In genomic region chr4:73866236-73866635, GRCh38 we compare ENCODE assay signal across 41 cellular contexts. TPM values are rescaled to one million over a fixed set of nuclear protein-coding genes. Genes with fewer than 3 reads are reported as not detected.
"Had no signal": no experiment of that assay in that cellular context is flagged by ENCODE, and none has a peak within 500 bp of the region (broad histone marks: within the 10 kb centered on the region; RNA-seq: fewer than 3 reads in every experiment).

No MANE protein-coding gene starts in this region.

- H3K36me3 ChIP-seq: adrenal gland, WERI-Rb-1 had no signal

- H2AFZ ChIP-seq: PC-9 had no signal

- DNase-seq: activated CD4-positive, alpha-beta T cell treated with anti-CD3 and anti-CD28 coated beads for 1 hour; activated CD4-positive, alpha-beta T cell treated with anti-CD3 and anti-CD28 coated beads for 48 hours; activated CD4-positive, alpha-beta T cell treated with anti-CD3 and anti-CD28 coated beads, Interleukin-2, amount 50 U/mL, for 4 hours; activated CD4-positive, CD25-positive, alpha-beta regulatory T cell; activated CD8-positive, alpha-beta T cell treated with anti-CD3 and anti-CD28 coated beads for 36 hours; activated gamma-delta T cell; activated naive CD4-positive, alpha-beta T cell treated with Interleukin-2 at 50 U/mL for 16 hours; activated naive CD8-positive, alpha-beta T cell treated with anti-CD3 and anti-CD28 coated beads, Interleukin-2, amount 10 ng/mL, durations not matched to agents 7 days and 5 days; activated T-cell treated with anti-CD3 and anti-CD28 coated beads, Interleukin-2, amount 50 U/mL, for 1 hour; activated T-cell treated with anti-CD3 and anti-CD28 coated beads, Interleukin-2, amount 50 U/mL, for 72 hours; adrenal gland; body of pancreas; central memory CD4-positive, alpha-beta T cell; MM.1S; NCI-H1092; NCI-H1417; NCI-H146; NCI-H187; NCI-H2029 treated with DMSO at 0.1 percent for 48 hours; NCI-H2107; NCI-H2171; NCI-H510A; NCI-H526; NCI-H748 treated with DMSO at 0.1 percent for 48 hours; NK-92 treated with Interleukin-12 subunit alpha and Interleukin-12 subunit beta, amount 100 ng/mL, for 24 hours; PC-9; SIG-M5; T1000; WERI-Rb-1 had no signal

- H3K9me3 ChIP-seq: adrenal gland, body of pancreas had no signal

- H3K9ac ChIP-seq: KMS-11 had no signal

- H3K4me3 ChIP-seq: adrenal gland, body of pancreas, PC-9 had no signal

- H3K27ac Mint-ChIP-seq: activated CD8-positive, alpha-beta T cell treated with anti-CD3 and anti-CD28 coated beads for 36 hours; activated naive CD4-positive, alpha-beta T cell treated with anti-CD3 and anti-CD28 coated beads, Interleukin-2, amount 50 U/mL, for 24 hours; activated naive CD8-positive, alpha-beta T cell treated with anti-CD3 and anti-CD28 coated beads, Interleukin-2, amount 10 ng/mL, durations not matched to agents 7 days and 5 days; activated T-cell treated with anti-CD3 and anti-CD28 coated beads, Interleukin-2, amount 50 U/mL, for 72 hours; activated T-helper 17 cell treated with anti-CD3 and anti-CD28 coated beads, Interleukin-2, amount 50 U/mL, for 72 hours had no signal

- H3K36me3 Mint-ChIP-seq: activated naive CD4-positive, alpha-beta T cell treated with anti-CD3 and anti-CD28 coated beads, Interleukin-2, amount 50 U/mL, for 24 hours; activated naive CD8-positive, alpha-beta T cell treated with anti-CD3 and anti-CD28 coated beads, Interleukin-2, amount 10 ng/mL, durations not matched to agents 7 days and 5 days had no signal

- H3K4me1 Mint-ChIP-seq: activated naive CD4-positive, alpha-beta T cell treated with anti-CD3 and anti-CD28 coated beads, Interleukin-2, amount 50 U/mL, for 24 hours; activated naive CD8-positive, alpha-beta T cell treated with anti-CD3 and anti-CD28 coated beads, Interleukin-2, amount 10 ng/mL, durations not matched to agents 7 days and 5 days; activated T-helper 17 cell treated with anti-CD3 and anti-CD28 coated beads, Interleukin-2, amount 50 U/mL, for 72 hours had no signal

- H3K4me3 Mint-ChIP-seq: activated CD8-positive, alpha-beta T cell treated with anti-CD3 and anti-CD28 coated beads for 36 hours; activated naive CD4-positive, alpha-beta T cell treated with anti-CD3 and anti-CD28 coated beads, Interleukin-2, amount 50 U/mL, for 24 hours; activated naive CD8-positive, alpha-beta T cell treated with anti-CD3 and anti-CD28 coated beads, Interleukin-2, amount 10 ng/mL, durations not matched to agents 7 days and 5 days; activated T-cell treated with anti-CD3 and anti-CD28 coated beads, Interleukin-2, amount 50 U/mL, for 72 hours; activated T-helper 17 cell treated with anti-CD3 and anti-CD28 coated beads, Interleukin-2, amount 50 U/mL, for 72 hours had no signal

- H3K9me3 Mint-ChIP-seq: activated CD8-positive, alpha-beta T cell treated with anti-CD3 and anti-CD28 coated beads for 36 hours; activated naive CD4-positive, alpha-beta T cell treated with anti-CD3 and anti-CD28 coated beads, Interleukin-2, amount 50 U/mL, for 24 hours; activated naive CD8-positive, alpha-beta T cell treated with anti-CD3 and anti-CD28 coated beads, Interleukin-2, amount 10 ng/mL, durations not matched to agents 7 days and 5 days; activated T-cell treated with anti-CD3 and anti-CD28 coated beads, Interleukin-2, amount 50 U/mL, for 72 hours; activated T-helper 17 cell treated with anti-CD3 and anti-CD28 coated beads, Interleukin-2, amount 50 U/mL, for 72 hours had no signal

- H3K27ac ChIP-seq: adrenal gland, body of pancreas, KMS-11, PC-9, RWPE1, WERI-Rb-1 had no signal

- H3K4me2 ChIP-seq: KMS-11, PC-9 had no signal

- H3K27me3 ChIP-seq: adrenal gland, body of pancreas had no signal

- FAIRE-seq: astrocyte, RCC 7860 had no signal

RNA-seq across cellular contexts. Expression of gene CXCL1, which starts 3.0 kb away (rescaled TPM):
- total RNA-seq: activated CD8-positive, alpha-beta memory T cell treated with anti-CD3 and anti-CD28 coated beads for 36 hours; activated CD8-positive, alpha-beta T cell treated with anti-CD3 and anti-CD28 coated beads for 36 hours; activated naive CD8-positive, alpha-beta T cell treated with anti-CD3 and anti-CD28 coated beads, Interleukin-2, amount 10 ng/mL, durations not matched to agents 7 days and 5 days; activated T-cell treated with anti-CD3 and anti-CD28 coated beads, Interleukin-2, amount 50 U/mL, for 72 hours; activated T-helper 17 cell treated with anti-CD3 and anti-CD28 coated beads, Interleukin-2, amount 50 U/mL, for 72 hours; T-helper 1 cell treated with Interleukin-12 subunit alpha and Interleukin-12 subunit beta and Interleukin-4 antibody, amounts not matched to agents 30 ng/mL and 1 ng/mL, for 36 hours; T-helper 2 cell treated with Interferon-gamma antibody and Interleukin-4, amounts not matched to agents 100 ng/mL and 5 ng/mL, for 36 hours had no signal

RNA-seq across cellular contexts. Expression of gene PF4V1, which starts 13.1 kb away (rescaled TPM):
- total RNA-seq: activated CD8-positive, alpha-beta memory T cell treated with anti-CD3 and anti-CD28 coated beads for 36 hours; activated CD8-positive, alpha-beta T cell treated with anti-CD3 and anti-CD28 coated beads for 36 hours; activated naive CD8-positive, alpha-beta T cell treated with anti-CD3 and anti-CD28 coated beads, Interleukin-2, amount 10 ng/mL, durations not matched to agents 7 days and 5 days; activated T-cell treated with anti-CD3 and anti-CD28 coated beads, Interleukin-2, amount 50 U/mL, for 72 hours; activated T-helper 17 cell treated with anti-CD3 and anti-CD28 coated beads, Interleukin-2, amount 50 U/mL, for 72 hours; adrenal gland; astrocyte; body of pancreas; LHCN-M2; PC-9; Right ventricle myocardium inferior; SK-MEL-5; T-helper 1 cell treated with Interleukin-12 subunit alpha and Interleukin-12 subunit beta and Interleukin-4 antibody, amounts not matched to agents 30 ng/mL and 1 ng/mL, for 36 hours; T-helper 2 cell treated with Interferon-gamma antibody and Interleukin-4, amounts not matched to agents 100 ng/mL and 5 ng/mL, for 36 hours had no signal
- polyA plus RNA-seq: adrenal gland had no signal

RNA-seq across cellular contexts. Expression of gene CXCL6, which starts 29.8 kb away (rescaled TPM):
- total RNA-seq: activated CD8-positive, alpha-beta memory T cell treated with anti-CD3 and anti-CD28 coated beads for 36 hours; activated CD8-positive, alpha-beta T cell treated with anti-CD3 and anti-CD28 coated beads for 36 hours; activated naive CD8-positive, alpha-beta T cell treated with anti-CD3 and anti-CD28 coated beads, Interleukin-2, amount 10 ng/mL, durations not matched to agents 7 days and 5 days; activated T-cell treated with anti-CD3 and anti-CD28 coated beads, Interleukin-2, amount 50 U/mL, for 72 hours; activated T-helper 17 cell treated with anti-CD3 and anti-CD28 coated beads, Interleukin-2, amount 50 U/mL, for 72 hours; PC-9; SK-MEL-5; T-helper 1 cell treated with Interleukin-12 subunit alpha and Interleukin-12 subunit beta and Interleukin-4 antibody, amounts not matched to agents 30 ng/mL and 1 ng/mL, for 36 hours; T-helper 2 cell treated with Interferon-gamma antibody and Interleukin-4, amounts not matched to agents 100 ng/mL and 5 ng/mL, for 36 hours had no signal
